Comparison of ENCODE assay signal across 16 cellular contexts in the genomic region with DNA sequence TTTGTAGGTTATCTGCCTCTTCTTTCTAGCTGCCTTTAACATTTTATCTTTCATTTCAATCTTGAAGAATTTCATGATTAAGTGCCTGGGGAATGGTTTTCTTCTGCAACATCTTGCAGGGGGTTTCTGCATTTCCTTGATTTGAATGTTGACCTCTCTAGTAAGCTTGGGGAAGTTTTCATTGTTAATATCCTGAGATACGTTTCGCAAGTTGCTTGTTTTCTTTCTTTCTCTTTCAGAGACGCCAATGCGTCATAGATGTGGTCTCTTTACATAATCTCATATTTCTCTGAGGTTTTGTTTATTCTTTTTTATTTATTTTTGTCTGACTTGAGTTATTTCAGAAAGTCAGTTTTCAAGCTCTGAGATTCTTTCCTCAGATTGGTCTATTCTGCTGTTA.
DNase-seq lines count a peak whose midpoint lies in the region; ATAC-seq and TF ChIP-seq lines count a peak whose summit lies in the region.
"Had no signal": no experiment of that assay in that cellular context is flagged by ENCODE, and none has a peak within 500 bp of the region (broad histone marks: within the 10 kb centered on the region; RNA-seq: fewer than 3 reads in every experiment).

No MANE protein-coding gene starts in this region.

- no peak overlapping the region for H2BK12ac ChIP-seq in mesenchymal stem cell (ENCODE audit: low read length in 2 of 2)

- no peaks in the 10 kb centered on the region for H3K79me1 ChIP-seq in mesenchymal stem cell (replicated peaks; ENCODE audit: low read length, poor library complexity, severe bottlenecking)

- H3K27ac ChIP-seq in mesenchymal stem cell (ENCODE audit: low read length, poor library complexity, severe bottlenecking) (no peak overlapping the region), dorsolateral prefrontal cortex (no peak overlapping the region)
- H3K27ac ChIP-seq: BLaER1, HL-60, SJCRH30 had no signal

- H2AFZ ChIP-seq in mesenchymal stem cell (ENCODE audit: low read depth, low read length), result no peak overlapping the region

- no peak for ATAC-seq in GM19452 (IDR thresholded peaks at IDR 0.05; ENCODE audit: unreplicated experiment)

- H3K9ac ChIP-seq in mesenchymal stem cell (ENCODE audit: low read length), result no peak overlapping the region
- H3K9ac ChIP-seq: BLaER1 had no signal

- no peak for TF ChIP-seq CTCF in dorsolateral prefrontal cortex (IDR thresholded peaks at IDR 0.05 in 54 of 56, conservative IDR thresholded peaks at IDR 0.05 in 2 of 56; ENCODE audit: low read depth in 1 of 56, partially characterized antibody in 56 of 56)

- no peak overlapping the region for H3K23ac ChIP-seq in mesenchymal stem cell (ENCODE audit: low read length in 2 of 2)

- H2BK5ac ChIP-seq in mesenchymal stem cell (ENCODE audit: low read depth, low read length, poor library complexity, severe bottlenecking), result no peak overlapping the region

- no peaks in the 10 kb centered on the region for H3K4me1 ChIP-seq in mesenchymal stem cell (ENCODE audit: control insufficient read depth, insufficient read depth, low read depth, low read length)
- H3K4me1 ChIP-seq: BLaER1, SJCRH30 had no signal

- no peak overlapping the region for H3K4ac ChIP-seq in mesenchymal stem cell (ENCODE audit: low read depth in 1 of 2, low read length in 2 of 2)

- intact Hi-C loops in dorsolateral prefrontal cortex (cut with DNase I), result no loop called here

- H4K91ac ChIP-seq in mesenchymal stem cell (ENCODE audit: low read length), result no peak overlapping the region

- H4K8ac ChIP-seq in mesenchymal stem cell (ENCODE audit: low read length), result no peak overlapping the region

- no peaks in the 10 kb centered on the region for H3K36me3 ChIP-seq in mesenchymal stem cell (ENCODE audit: control insufficient read depth in 1 of 2, insufficient read depth in 2 of 2, low read depth in 1 of 2, low read length in 2 of 2)
- H3K36me3 ChIP-seq: BLaER1, SJCRH30 had no signal

- H3K27me3 ChIP-seq in mesenchymal stem cell (ENCODE audit: control insufficient read depth in 1 of 2, insufficient read depth in 1 of 2, low read length in 2 of 2), result no peaks in the 10 kb centered on the region
- H3K27me3 ChIP-seq in dorsolateral prefrontal cortex, result peaks cover 0 to 7% (median 0%) of the 10 kb centered on the region in 45 donors
- H3K27me3 ChIP-seq: BLaER1, SJCRH30 had no signal

- H3K14ac ChIP-seq in mesenchymal stem cell (ENCODE audit: low read length in 2 of 2), result no peak overlapping the region

- no peak overlapping the region for H2BK15ac ChIP-seq in mesenchymal stem cell (ENCODE audit: low read depth, poor library complexity, severe bottlenecking)

- no peak overlapping the region for H3K4me2 ChIP-seq in mesenchymal stem cell (ENCODE audit: low read length, poor library complexity, severe bottlenecking)
- H3K4me2 ChIP-seq: BLaER1 had no signal

- H2AK5ac ChIP-seq in mesenchymal stem cell (ENCODE audit: low read length, severe bottlenecking), result no peak overlapping the region

- no CpG with 5 or more reads among the region's 4 CpGs for WGBS in mesenchymal stem cell

- DNase-seq in HCEC 1CT (peak; percentile 38), M059J (ENCODE audit: low read depth) (peak; percentile 18), brain pericyte (ENCODE audit: low read depth, low spot score) (peak; percentile 41), mesenchymal stem cell (peak; percentile 39), NCI-H2107 (lab: John Stamatoyannopoulos, UW) (no peak), dorsolateral prefrontal cortex (no peak)
- DNase-seq: CD8-positive, alpha-beta memory T cell; KG1; NCI-H1105 treated with DMSO at 0.1 percent for 48 hours; NCI-H187; NCI-H510A; RPMI8226; SJCRH30 had no signal

- no peak overlapping the region for H3K18ac ChIP-seq in mesenchymal stem cell (ENCODE audit: low read depth in 1 of 2, low read length in 2 of 2)

- H2BK120ac ChIP-seq in mesenchymal stem cell (ENCODE audit: low read depth, low read length), result no peak overlapping the region

- no peaks in the 10 kb centered on the region for H3K9me3 ChIP-seq in mesenchymal stem cell (ENCODE audit: control insufficient read depth, low read length)
- H3K9me3 ChIP-seq: BLaER1, SJCRH30 had no signal

- no peak overlapping the region for H3K4me3 ChIP-seq in mesenchymal stem cell (ENCODE audit: insufficient read depth in 1 of 2, low read depth in 1 of 2, low read length in 2 of 2)
- no peak overlapping the region for H3K4me3 ChIP-seq in dorsolateral prefrontal cortex
- H3K4me3 ChIP-seq: BLaER1, SJCRH30 had no signal

Comparison
In these comparisons a context has a peak if more than half of its experiments do, and no peak if none do; other contexts are left out.
1. DNase-seq: peak in HCEC 1CT (single experiment), M059J (single experiment), brain pericyte (single experiment) and mesenchymal stem cell (single experiment); none in NCI-H2107 (single experiment) and dorsolateral prefrontal cortex (0 of 10).